Comparison of ENCODE assay signal across 8 cellular contexts in genomic region chrX:129843459-129844306, GRCh38.
A peak's percentile ranks its signal among the peaks of the same experiment; 100 is the strongest.
DNase-seq lines count a peak whose midpoint lies in the region; ATAC-seq and TF ChIP-seq lines count a peak whose summit lies in the region.

TSS of gene ZDHHC9 (minus strand) at chrX:129843886. CDS start at chrX:129841945, 1,941 bp downstream.

- TF ChIP-seq POLR2A in erythroblast (IDR thresholded peaks at IDR 0.05; ENCODE audit: low read length), result peak; percentile 52

- H3K27me3 ChIP-seq in mucosa of rectum (ENCODE audit: control insufficient read depth in 2 of 2, insufficient read depth in 2 of 2, low read length in 2 of 2), result peaks cover 0 to 3% of the 10 kb centered on the region in 2 donors

- peak within 1 kb of the TSS; percentile 47 to 74 for H3K9ac ChIP-seq in mucosa of rectum (ENCODE audit: low read depth in 1 of 2, low read length in 2 of 2)

- no peaks in the 10 kb centered on the region for H3K9me3 ChIP-seq in mucosa of rectum (ENCODE audit: control insufficient read depth in 2 of 2, low read length in 2 of 2)

- DNase-seq in DMS 273 treated with DMSO at 0.1 percent for 48 hours (lab: John Stamatoyannopoulos, UW) (peak; percentile 81), OCI-M2 (lab: John Stamatoyannopoulos, UW; ENCODE audit: unreplicated experiment) (peak; percentile 7), erythroblast (lab: John Stamatoyannopoulos, UW) (peak; percentile 90 to 92)
- DNase-seq in activated T-cell treated with anti-CD3 and anti-CD28 coated beads, Interleukin-2, amount 50 U/mL, for 1 hour, result peak; percentile 84
- DNase-seq in stimulated activated CD8-positive, alpha-beta memory T cell treated with anti-CD3 and anti-CD28 coated beads, Interleukin-4, amount 100 ng/mL, for 4 hours (ENCODE audit: low read depth in 2 of 2, low spot score in 1 of 2), result peak; percentile 58 to 76

- peaks cover 2 to 6% of the 10 kb centered on the region in 2 donors for H3K4me1 ChIP-seq in mucosa of rectum (ENCODE audit: control insufficient read depth in 2 of 2, insufficient read depth in 2 of 2, low read length in 2 of 2)

- peak within 1 kb of the TSS; percentile 77 to 80 for H3K27ac ChIP-seq in mucosa of rectum (ENCODE audit: low read depth in 2 of 2, low read length in 2 of 2)

- peak; percentile 99 for ATAC-seq in GM21576 (IDR thresholded peaks at IDR 0.05; ENCODE audit: unreplicated experiment)

- no peak for TF ChIP-seq RAD21 in Ishikawa (IDR thresholded peaks at IDR 0.05; ENCODE audit: low read depth)

- H3K36me3 ChIP-seq in mucosa of rectum (ENCODE audit: control insufficient read depth in 2 of 2, insufficient read depth in 2 of 2, low read length in 2 of 2), result peaks cover 0 to 2% of the 10 kb centered on the region in 2 donors

- H3K4me3 ChIP-seq in mucosa of rectum (ENCODE audit: low read length in 2 of 2), result peak within 1 kb of the TSS; percentile 92 to 100

- no peak for TF ChIP-seq EP300 in Ishikawa (IDR thresholded peaks at IDR 0.05; ENCODE audit: borderline replicate concordance)

TF ChIP-seq in Ishikawa, 13 proteins besides CTCF, POLR2A, EP300 and RAD21:
- peak; percentile 92 for TF ChIP-seq ZBTB7A (IDR thresholded peaks at IDR 0.05; ENCODE audit: low read depth)
- 0 out of 2 replicates have a peak, but pooled peaks have one; percentile 8 for TF ChIP-seq NFIC (IDR thresholded peaks at IDR 0.05)
- TF ChIP-seq TCF12 (IDR thresholded peaks at IDR 0.05; ENCODE audit: low read depth), result peak; percentile 15; the same call in 1 of the 2 replicates
- TF ChIP-seq USF1 (IDR thresholded peaks at IDR 0.05), result no peak
- TF ChIP-seq FOXM1 (IDR thresholded peaks at IDR 0.05; ENCODE audit: borderline replicate concordance, low read depth), result no peak
- TF ChIP-seq TAF1 (IDR thresholded peaks at IDR 0.05; ENCODE audit: low read depth), result peak; percentile 61
- TF ChIP-seq YY1 (IDR thresholded peaks at IDR 0.05; ENCODE audit: low read depth), result peak; percentile 15; the same call in 1 of the 2 replicates
- peak; percentile 69; the same call in 1 of the 2 replicates for TF ChIP-seq CREB1 (IDR thresholded peaks at IDR 0.05; ENCODE audit: low read depth)
- TF ChIP-seq, protein P1, sequence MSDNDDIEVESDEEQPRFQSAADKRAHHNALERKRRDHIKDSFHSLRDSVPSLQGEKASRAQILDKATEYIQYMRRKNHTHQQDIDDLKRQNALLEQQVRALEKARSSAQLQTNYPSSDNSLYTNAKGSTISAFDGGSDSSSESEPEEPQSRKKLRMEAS (IDR thresholded peaks at IDR 0.05), result peak; percentile 26
- no peak for TF ChIP-seq TEAD4 (IDR thresholded peaks at IDR 0.05)
- no peak for TF ChIP-seq CEBPB (IDR thresholded peaks at IDR 0.05)
- TF ChIP-seq EGR1 (IDR thresholded peaks at IDR 0.05), result peak; percentile 56; the same call in 1 of the 2 replicates
- TF ChIP-seq REST (IDR thresholded peaks at IDR 0.05; ENCODE audit: low read depth), result no peak

Comparison
In these comparisons a context has a peak if more than half of its experiments do, and no peak if none do; other contexts are left out.
1. Peak in every context shown above with its lines: DNase-seq, ATAC-seq, H3K4me3 ChIP-seq and H3K27ac ChIP-seq.
2. DNase-seq: peak in every context shown above with its lines; median percentile 91 in erythroblast; 84 in activated T-cell treated with anti-CD3 and anti-CD28 coated beads, Interleukin-2, amount 50 U/mL, for 1 hour; 81 in DMS 273 treated with DMSO at 0.1 percent for 48 hours; 67 in stimulated activated CD8-positive, alpha-beta memory T cell treated with anti-CD3 and anti-CD28 coated beads, Interleukin-4, amount 100 ng/mL, for 4 hours; 7 in OCI-M2.